Comparison of ENCODE assay signal across 8 cellular contexts in genomic region chr7:81447351-81447952, GRCh38.
DNase-seq lines count a peak whose midpoint lies in the region; ATAC-seq and TF ChIP-seq lines count a peak whose summit lies in the region.

No MANE protein-coding gene starts in this region.

- ATAC-seq in GM21423 (IDR thresholded peaks at IDR 0.05; ENCODE audit: unreplicated experiment) (no peak), HG02678 (IDR thresholded peaks at IDR 0.05; ENCODE audit: unreplicated experiment) (no peak)

- WGBS in suprapubic skin, result 27% methylated on average over 4 of the region's 4 CpGs

- DNase-seq in BJ (ENCODE audit: low read depth) (peak; percentile 9), RPMI8226 (peak; percentile 46), fibroblast of mammary gland (ENCODE audit: low read depth) (peak; percentile 79), suprapubic skin (ENCODE audit: low spot score in 2 of 2) (no peak), germinal center (ENCODE audit: low spot score) (no peak)

- no peaks in the 10 kb centered on the region for H3K27me3 ChIP-seq in BJ (ENCODE audit: control insufficient read depth, insufficient read depth, low read length)
- no peaks in the 10 kb centered on the region for H3K27me3 ChIP-seq in suprapubic skin

- CTCF ChIA-PET in BJ (lab: Yijun Ruan, JAX), result interaction anchor here (0.6 to 3.0 kb wide), 7 partner anchors 9 to 677 kb away, joined by 3 to 13 read pairs (median 5); partner anchors contain the start of gene SEMA3C

- peak; percentile 64 for TF ChIP-seq CTCF in BJ (IDR thresholded peaks at IDR 0.05; ENCODE audit: insufficient read depth, low read depth, low read length)
- TF ChIP-seq CTCF in fibroblast of mammary gland (conservative IDR thresholded peaks at IDR 0.05; ENCODE audit: control insufficient read depth, insufficient read depth, low read depth, low read length), result peak; percentile 68
- peak; percentile 16 to 23 for TF ChIP-seq CTCF in suprapubic skin (IDR thresholded peaks at IDR 0.05)

- H3K36me3 ChIP-seq in BJ (ENCODE audit: control insufficient read depth, insufficient read depth, low read length) (no peaks in the 10 kb centered on the region), suprapubic skin (no peaks in the 10 kb centered on the region)

- H3K4me1 ChIP-seq in suprapubic skin, result no peaks in the 10 kb centered on the region

- TF ChIP-seq POLR2A in suprapubic skin (IDR thresholded peaks at IDR 0.05), result no peak

- H3K27ac ChIP-seq in suprapubic skin, result no peak overlapping the region

- POLR2A ChIA-PET in BJ (lab: Charles Lee), result no interaction called here

- TF ChIP-seq EP300 in Ishikawa (IDR thresholded peaks at IDR 0.05; ENCODE audit: borderline replicate concordance), result no peak
- TF ChIP-seq EP300 in suprapubic skin (IDR thresholded peaks at IDR 0.05), result no peak

- no peaks in the 10 kb centered on the region for H3K9me3 ChIP-seq in suprapubic skin

- TF ChIP-seq RAD21 in Ishikawa (IDR thresholded peaks at IDR 0.05; ENCODE audit: low read depth), result peak; percentile 81

- H3K4me3 ChIP-seq in BJ (ENCODE audit: low read depth, low read length), result no peak overlapping the region
- no peak overlapping the region for H3K4me3 ChIP-seq in fibroblast of mammary gland (ENCODE audit: control insufficient read depth, low read depth, low read length)
- H3K4me3 ChIP-seq in suprapubic skin, result no peak overlapping the region

TF ChIP-seq in Ishikawa, 13 proteins besides CTCF, POLR2A, EP300 and RAD21:
- TF ChIP-seq YY1 (IDR thresholded peaks at IDR 0.05; ENCODE audit: low read depth) (no peak), TEAD4 (IDR thresholded peaks at IDR 0.05) (no peak), CREB1 (IDR thresholded peaks at IDR 0.05; ENCODE audit: low read depth) (no peak), CEBPB (IDR thresholded peaks at IDR 0.05) (no peak), MAX (IDR thresholded peaks at IDR 0.05) (no peak), EGR1 (IDR thresholded peaks at IDR 0.05) (no peak), TAF1 (IDR thresholded peaks at IDR 0.05; ENCODE audit: low read depth) (no peak), REST (IDR thresholded peaks at IDR 0.05; ENCODE audit: low read depth) (no peak), FOXM1 (IDR thresholded peaks at IDR 0.05; ENCODE audit: borderline replicate concordance, low read depth) (no peak), TCF12 (IDR thresholded peaks at IDR 0.05; ENCODE audit: low read depth) (no peak), USF1 (IDR thresholded peaks at IDR 0.05) (no peak), ZBTB7A (IDR thresholded peaks at IDR 0.05; ENCODE audit: low read depth) (no peak), NFIC (IDR thresholded peaks at IDR 0.05) (no peak)

Comparison
In these comparisons a context has a peak if more than half of its experiments do, and no peak if none do; other contexts are left out.
1. DNase-seq: peak in BJ (single experiment), RPMI8226 (single experiment) and fibroblast of mammary gland (single experiment); none in suprapubic skin (0 of 2) and germinal center (single experiment).
2. Peak in every context shown above with its lines, with median percentiles within 50 percentile points of each other: CTCF ChIP-seq.